Comparison of ENCODE assay signal across 14 cellular contexts in genomic region chr20:56443654-56444540, GRCh38. TPM values are rescaled to one million over a fixed set of nuclear protein-coding genes. Genes with fewer than 3 reads are reported as not detected.
DNase-seq lines count a peak whose midpoint lies in the region; ATAC-seq and TF ChIP-seq lines count a peak whose summit lies in the region.
"Had no signal": no experiment of that assay in that cellular context is flagged by ENCODE, and none has a peak within 500 bp of the region (broad histone marks: within the 10 kb centered on the region; RNA-seq: fewer than 3 reads in every experiment).

No MANE protein-coding gene starts in this region.

- H3K9me3 Mint-ChIP-seq in activated T-helper 2 cell treated with anti-CD3 and anti-CD28 coated beads, Interferon-gamma antibody, Interleukin-2, Interleukin-4, amounts not matched to agents 10 μg/mL and 5 μg/mL and 100 μg/mL, durations not matched to agents 14 hours and 24 hours and 36 hours: no peaks in the 10 kb centered on the region
- no peaks in the 10 kb centered on the region for H3K9me3 Mint-ChIP-seq in stimulated activated memory B cell treated with anti-CD40 and anti-IgM and Interleukin-4, amounts not matched to agents 10 μg/mL and 1 μg/mL and 100 μg/mL, for 72 hours

- H3K9me3 ChIP-seq in upper lobe of left lung: no peaks in the 10 kb centered on the region
- H3K9me3 ChIP-seq: prostate gland, tibial nerve had no signal

- peaks cover 33% of the 10 kb centered on the region for H3K36me3 Mint-ChIP-seq in activated T-helper 2 cell treated with anti-CD3 and anti-CD28 coated beads, Interferon-gamma antibody, Interleukin-2, Interleukin-4, amounts not matched to agents 10 μg/mL and 5 μg/mL and 100 μg/mL, durations not matched to agents 14 hours and 24 hours and 36 hours (ENCODE audit: low read depth)
- no peaks in the 10 kb centered on the region for H3K36me3 Mint-ChIP-seq in stimulated activated memory B cell treated with anti-CD40 and anti-IgM and Interleukin-4, amounts not matched to agents 10 μg/mL and 1 μg/mL and 100 μg/mL, for 72 hours

- H3K36me3 ChIP-seq in upper lobe of left lung: peaks cover 0 to 3% (median 0%) of the 10 kb centered on the region in 4 donors
- H3K36me3 ChIP-seq: prostate gland, tibial nerve had no signal

- peaks cover 0 to 20% (median 2%) of the 10 kb centered on the region in 4 donors for H3K4me1 ChIP-seq in upper lobe of left lung
- H3K4me1 ChIP-seq: prostate gland, tibial nerve had no signal

- no peaks in the 10 kb centered on the region for H3K27me3 Mint-ChIP-seq in activated T-helper 2 cell treated with anti-CD3 and anti-CD28 coated beads, Interferon-gamma antibody, Interleukin-2, Interleukin-4, amounts not matched to agents 10 μg/mL and 5 μg/mL and 100 μg/mL, durations not matched to agents 14 hours and 24 hours and 36 hours (ENCODE audit: low read depth)
- peaks cover 8% of the 10 kb centered on the region for H3K27me3 Mint-ChIP-seq in stimulated activated memory B cell treated with anti-CD40 and anti-IgM and Interleukin-4, amounts not matched to agents 10 μg/mL and 1 μg/mL and 100 μg/mL, for 72 hours

- no peak for TF ChIP-seq EP300 in upper lobe of left lung (IDR thresholded peaks at IDR 0.05)

- no peak overlapping the region for H3K4me3 Mint-ChIP-seq in activated T-helper 2 cell treated with anti-CD3 and anti-CD28 coated beads, Interferon-gamma antibody, Interleukin-2, Interleukin-4, amounts not matched to agents 10 μg/mL and 5 μg/mL and 100 μg/mL, durations not matched to agents 14 hours and 24 hours and 36 hours (ENCODE audit: low read depth)
- H3K4me3 Mint-ChIP-seq in stimulated activated memory B cell treated with anti-CD40 and anti-IgM and Interleukin-4, amounts not matched to agents 10 μg/mL and 1 μg/mL and 100 μg/mL, for 72 hours: no peak overlapping the region

- intact Hi-C loops in Right ventricle myocardium superior (cut with DNase I) (no loop called here), cardiac septum (cut with DNase I) (no loop called here)
- intact Hi-C loops in activated T-helper 2 cell treated with anti-CD3 and anti-CD28 coated beads, Interferon-gamma antibody, Interleukin-2, Interleukin-4, amounts not matched to agents 10 μg/mL and 5 μg/mL and 100 μg/mL, durations not matched to agents 14 hours and 24 hours and 36 hours (cut with micrococcal nuclease): no loop called here

- ATAC-seq in Right ventricle myocardium superior (ENCODE audit: poor library complexity) (peak; percentile 61), upper lobe of left lung (ENCODE audit: low FRiP score in 2 of 2) (no peak), GM18909 (IDR thresholded peaks at IDR 0.05; ENCODE audit: poor library complexity, unreplicated experiment) (no peak), HG03565 (IDR thresholded peaks at IDR 0.05; ENCODE audit: unreplicated experiment) (no peak)
- no peak for ATAC-seq in stimulated activated memory B cell treated with anti-CD40 and anti-IgM and Interleukin-4, amounts not matched to agents 10 μg/mL and 1 μg/mL and 100 μg/mL, for 72 hours

- peaks cover 33% of the 10 kb centered on the region for H3K4me1 Mint-ChIP-seq in activated T-helper 2 cell treated with anti-CD3 and anti-CD28 coated beads, Interferon-gamma antibody, Interleukin-2, Interleukin-4, amounts not matched to agents 10 μg/mL and 5 μg/mL and 100 μg/mL, durations not matched to agents 14 hours and 24 hours and 36 hours (ENCODE audit: low read depth)
- H3K4me1 Mint-ChIP-seq in stimulated activated memory B cell treated with anti-CD40 and anti-IgM and Interleukin-4, amounts not matched to agents 10 μg/mL and 1 μg/mL and 100 μg/mL, for 72 hours: peaks cover 25% of the 10 kb centered on the region

- TF ChIP-seq POLR2A in upper lobe of left lung (IDR thresholded peaks at IDR 0.05): no peak

- peak; percentile 52 for DNase-seq in Right ventricle myocardium superior
- DNase-seq in cardiac septum (ENCODE audit: low spot score): no peak
- no peak for DNase-seq in activated T-helper 2 cell treated with anti-CD3 and anti-CD28 coated beads, Interferon-gamma antibody, Interleukin-2, Interleukin-4, amounts not matched to agents 10 μg/mL and 5 μg/mL and 100 μg/mL, durations not matched to agents 14 hours and 24 hours and 36 hours (ENCODE audit: low spot score)
- peak; percentile 48 for DNase-seq in hepatic stellate cell (ENCODE audit: low spot score)
- DNase-seq in upper lobe of left lung: peak in 1 of 2 donors; percentile 22
- DNase-seq: C1 segment of cervical spinal cord; foreskin fibroblast; MM.1S; NK-92 treated with Interleukin-12 subunit alpha and Interleukin-12 subunit beta, amount 100 ng/mL, for 24 hours had no signal

- peak overlapping the region; percentile 17 for H3K27ac Mint-ChIP-seq in activated T-helper 2 cell treated with anti-CD3 and anti-CD28 coated beads, Interferon-gamma antibody, Interleukin-2, Interleukin-4, amounts not matched to agents 10 μg/mL and 5 μg/mL and 100 μg/mL, durations not matched to agents 14 hours and 24 hours and 36 hours
- H3K27ac Mint-ChIP-seq in stimulated activated memory B cell treated with anti-CD40 and anti-IgM and Interleukin-4, amounts not matched to agents 10 μg/mL and 1 μg/mL and 100 μg/mL, for 72 hours: no peak overlapping the region

- no peaks in the 10 kb centered on the region for H3K27me3 ChIP-seq in upper lobe of left lung
- H3K27me3 ChIP-seq: tibial nerve had no signal

- no peak overlapping the region for H3K4me3 ChIP-seq in upper lobe of left lung
- H3K4me3 ChIP-seq: prostate gland, tibial nerve had no signal

- peak overlapping the region; percentile 38 to 79 (median 60) for H3K27ac ChIP-seq in upper lobe of left lung
- H3K27ac ChIP-seq: prostate gland, tibial nerve had no signal

- TF ChIP-seq CTCF in upper lobe of left lung (IDR thresholded peaks at IDR 0.05): no peak

- 46% methylated on average over 25 to 27 of the region's 27 CpGs for WGBS in upper lobe of left lung, 2 donors

RNA-seq across cellular contexts. Expression of gene RTF2, which starts 24.5 kb away (rescaled TPM):
- total RNA-seq in Right ventricle myocardium superior: 78.7 TPM
- 76.0 TPM for total RNA-seq in cardiac septum
- total RNA-seq in activated T-helper 2 cell treated with anti-CD3 and anti-CD28 coated beads, Interferon-gamma antibody, Interleukin-2, Interleukin-4, amounts not matched to agents 10 μg/mL and 5 μg/mL and 100 μg/mL, durations not matched to agents 14 hours and 24 hours and 36 hours: 103 and 107 TPM in 2 replicates
- total RNA-seq in upper lobe of left lung: 10 to 100 TPM; 35.6 to 87.8 (median 63.5) TPM

RNA-seq across cellular contexts. Expression of gene CASS4, which starts 31.8 kb away (rescaled TPM):
- total RNA-seq in Right ventricle myocardium superior: 0.40 TPM
- total RNA-seq in cardiac septum: 0.30 TPM
- total RNA-seq in activated T-helper 2 cell treated with anti-CD3 and anti-CD28 coated beads, Interferon-gamma antibody, Interleukin-2, Interleukin-4, amounts not matched to agents 10 μg/mL and 5 μg/mL and 100 μg/mL, durations not matched to agents 14 hours and 24 hours and 36 hours: 4.6 and 4.7 TPM in 2 replicates
- 10 to 100 TPM; 13.4 to 31.4 (median 19.5) TPM for total RNA-seq in upper lobe of left lung

RNA-seq across cellular contexts. Expression of gene CSTF1, which starts 51.5 kb away (rescaled TPM):
- total RNA-seq in Right ventricle myocardium superior (16.8 TPM), cardiac septum (15.3 TPM), upper lobe of left lung (10 to 100 TPM in 5 of 6 donors, 1 to 10 TPM in 1; 3.3 to 30.5 (median 22.5) TPM)
- total RNA-seq in activated T-helper 2 cell treated with anti-CD3 and anti-CD28 coated beads, Interferon-gamma antibody, Interleukin-2, Interleukin-4, amounts not matched to agents 10 μg/mL and 5 μg/mL and 100 μg/mL, durations not matched to agents 14 hours and 24 hours and 36 hours: 51.2 and 52.1 TPM in 2 replicates

RNA-seq across cellular contexts. Expression of gene AURKA, which starts 51.9 kb away (rescaled TPM):
- total RNA-seq in Right ventricle myocardium superior (6.0 TPM), cardiac septum (3.2 TPM), upper lobe of left lung (1 to 10 TPM in 4 of 6 donors, under 1 TPM in 1, not detected in 1; 0.44 to 3.9 (median 3.3) TPM)
- 64.8 and 71.1 TPM in 2 replicates for total RNA-seq in activated T-helper 2 cell treated with anti-CD3 and anti-CD28 coated beads, Interferon-gamma antibody, Interleukin-2, Interleukin-4, amounts not matched to agents 10 μg/mL and 5 μg/mL and 100 μg/mL, durations not matched to agents 14 hours and 24 hours and 36 hours

Comparison
In these comparisons a context has a peak if more than half of its experiments do, and no peak if none do; other contexts are left out.
1. DNase-seq: peak in Right ventricle myocardium superior (single experiment) and hepatic stellate cell (single experiment); none in cardiac septum (single experiment) and activated T-helper 2 cell treated with anti-CD3 and anti-CD28 coated beads, Interferon-gamma antibody, Interleukin-2, Interleukin-4, amounts not matched to agents 10 μg/mL and 5 μg/mL and 100 μg/mL, durations not matched to agents 14 hours and 24 hours and 36 hours (single experiment).